In genomic region chr10:59684006-59684405, GRCh38 we compare ENCODE assay signal across 35 cellular contexts. TPM values are rescaled to one million over a fixed set of nuclear protein-coding genes. Genes with fewer than 3 reads are reported as not detected.
"Had no signal": no experiment of that assay in that cellular context is flagged by ENCODE, and none has a peak within 500 bp of the region (broad histone marks: within the 10 kb centered on the region; RNA-seq: fewer than 3 reads in every experiment).

No MANE protein-coding gene starts in this region.

- H3K27me3 ChIP-seq: adrenal gland, breast epithelium, cardiac muscle cell had no signal

- H3K9me3 ChIP-seq: adrenal gland, breast epithelium had no signal

- H3K27ac Mint-ChIP-seq: activated CD4-positive, alpha-beta memory T cell treated with anti-CD3 and anti-CD28 coated beads for 36 hours; activated CD4-positive, alpha-beta T cell treated with anti-CD3 and anti-CD28 coated beads for 36 hours; activated CD4-positive, alpha-beta T cell treated with anti-CD3 and anti-CD28 coated beads, Interleukin-2, amount 10 ng/mL, durations not matched to agents 24 days and 14 days; activated CD8-positive, alpha-beta memory T cell treated with anti-CD3 and anti-CD28 coated beads, Interleukin-2, amount 10 ng/mL, durations not matched to agents 7 days and 5 days; activated CD8-positive, alpha-beta T cell treated with anti-CD3 and anti-CD28 coated beads, Interleukin-2, amount 10 ng/mL, durations not matched to agents 7 days and 5 days; activated naive CD4-positive, alpha-beta T cell treated with anti-CD3 and anti-CD28 coated beads for 36 hours; activated naive CD4-positive, alpha-beta T cell treated with anti-CD3 and anti-CD28 coated beads, Interleukin-2, amount 50 U/mL, for 24 hours; activated naive CD8-positive, alpha-beta T cell treated with anti-CD3 and anti-CD28 coated beads for 36 hours; activated naive CD8-positive, alpha-beta T cell treated with anti-CD3 and anti-CD28 coated beads, Interleukin-2, amount 50 U/mL, for 24 hours; activated T-helper 1 cell treated with anti-CD3 and anti-CD28 coated beads, Interleukin-12 subunit alpha, Interleukin-12 subunit beta, Interleukin-2, Interleukin-4 antibody, amounts not matched to agents 30 ng/mL and 10 ng/mL and 1 ng/mL, durations not matched to agents 14 hours and 24 hours and 36 hours; activated T-helper 2 cell treated with anti-CD3 and anti-CD28 coated beads, Interferon-gamma antibody, Interleukin-2, Interleukin-4, amounts not matched to agents 10 μg/mL and 5 μg/mL and 100 μg/mL, durations not matched to agents 14 hours and 24 hours and 36 hours; effector memory CD8-positive, alpha-beta T cell; T-helper 17 cell; T-helper 2 cell treated with Interferon-gamma antibody and Interleukin-4, amounts not matched to agents 5 μg/mL and 100 μg/mL, for 36 hours had no signal

- H3K27ac ChIP-seq: breast epithelium, cardiac muscle cell had no signal

- H3K4me1 ChIP-seq: breast epithelium had no signal

- H3K27me3 Mint-ChIP-seq: activated CD4-positive, alpha-beta memory T cell treated with anti-CD3 and anti-CD28 coated beads for 36 hours; brain; central memory CD8-positive, alpha-beta T cell had no signal

- ATAC-seq: activated CD4-positive, alpha-beta T cell treated with anti-CD3 and anti-CD28 coated beads for 36 hours; activated CD8-positive, alpha-beta memory T cell treated with anti-CD3 and anti-CD28 coated beads, Interleukin-2, amount 10 ng/mL, durations not matched to agents 7 days and 5 days; activated CD8-positive, alpha-beta T cell treated with anti-CD3 and anti-CD28 coated beads, Interleukin-2, amount 10 ng/mL, durations not matched to agents 7 days and 5 days; activated naive CD8-positive, alpha-beta T cell treated with anti-CD3 and anti-CD28 coated beads, Interleukin-2, amount 50 U/mL, for 24 hours; effector memory CD8-positive, alpha-beta T cell; T-helper 17 cell had no signal

- H3K4me1 Mint-ChIP-seq: activated naive CD4-positive, alpha-beta T cell treated with anti-CD3 and anti-CD28 coated beads, Interleukin-2, amount 50 U/mL, for 24 hours; activated naive CD8-positive, alpha-beta T cell treated with anti-CD3 and anti-CD28 coated beads for 36 hours; activated naive CD8-positive, alpha-beta T cell treated with anti-CD3 and anti-CD28 coated beads, Interleukin-2, amount 50 U/mL, for 24 hours; central memory CD8-positive, alpha-beta T cell; T-helper 17 cell had no signal

- H3K36me3 ChIP-seq: adrenal gland, breast epithelium, cardiac muscle cell had no signal

- H3K36me3 Mint-ChIP-seq: activated CD4-positive, alpha-beta memory T cell treated with anti-CD3 and anti-CD28 coated beads for 36 hours; activated CD8-positive, alpha-beta memory T cell treated with anti-CD3 and anti-CD28 coated beads, Interleukin-2, amount 10 ng/mL, durations not matched to agents 7 days and 5 days; activated naive CD4-positive, alpha-beta T cell treated with anti-CD3 and anti-CD28 coated beads, Interleukin-2, amount 50 U/mL, for 24 hours; activated naive CD8-positive, alpha-beta T cell treated with anti-CD3 and anti-CD28 coated beads for 36 hours had no signal

- DNase-seq: activated CD4-positive, alpha-beta memory T cell treated with anti-CD3 and anti-CD28 coated beads for 36 hours; activated CD4-positive, alpha-beta T cell treated with anti-CD3 and anti-CD28 coated beads for 36 hours; activated CD4-positive, alpha-beta T cell treated with anti-CD3 and anti-CD28 coated beads, Interleukin-2, amount 10 ng/mL, durations not matched to agents 24 days and 14 days; activated CD4-positive, CD25-positive, alpha-beta regulatory T cell; activated CD4-positive, CD25-positive, alpha-beta regulatory T cell treated with anti-CD3 and anti-CD28 coated beads, Interleukin-2, amount 50 U/mL, for 72 hours; activated CD8-positive, alpha-beta memory T cell treated with anti-CD3 and anti-CD28 coated beads, Interleukin-2, amount 10 ng/mL, durations not matched to agents 7 days and 5 days; activated CD8-positive, alpha-beta memory T cell treated with anti-CD3 and anti-CD28 coated beads, Interleukin-2, amount 50 U/mL, for 4 hours; activated CD8-positive, alpha-beta T cell treated with anti-CD3 and anti-CD28 coated beads, Interleukin-2, amount 10 ng/mL, durations not matched to agents 7 days and 5 days; activated effector memory CD4-positive, alpha-beta T cell treated with anti-CD3 and anti-CD28 coated beads, Interleukin-2, amount 50 U/mL, for 16 hours; activated naive CD4-positive, alpha-beta T cell treated with anti-CD3 and anti-CD28 coated beads for 36 hours; activated naive CD8-positive, alpha-beta T cell treated with anti-CD3 and anti-CD28 coated beads for 36 hours; activated naive CD8-positive, alpha-beta T cell treated with anti-CD3 and anti-CD28 coated beads, Interleukin-2, amount 50 U/mL, for 24 hours; activated T-cell treated with anti-CD3 and anti-CD28 coated beads, Interleukin-2, amount 50 U/mL, for 1 hour; activated T-cell treated with anti-CD3 and anti-CD28 coated beads, Interleukin-2, amount 50 U/mL, for 48 hours; adrenal gland; amygdala; aorta; cortex of kidney; dermis blood vessel endothelial cell; effector CD4-positive, alpha-beta T cell; effector memory CD8-positive, alpha-beta T cell; foreskin fibroblast; head of caudate nucleus; T-helper 1 cell; T-helper 17 cell; T1000 had no signal

- H3K4me3 ChIP-seq: adrenal gland, breast epithelium, cardiac muscle cell had no signal

- H3K4me3 Mint-ChIP-seq: activated CD4-positive, alpha-beta memory T cell treated with anti-CD3 and anti-CD28 coated beads for 36 hours; activated CD4-positive, alpha-beta T cell treated with anti-CD3 and anti-CD28 coated beads for 36 hours; activated CD4-positive, alpha-beta T cell treated with anti-CD3 and anti-CD28 coated beads, Interleukin-2, amount 10 ng/mL, durations not matched to agents 24 days and 14 days; activated CD8-positive, alpha-beta memory T cell treated with anti-CD3 and anti-CD28 coated beads, Interleukin-2, amount 10 ng/mL, durations not matched to agents 7 days and 5 days; activated CD8-positive, alpha-beta T cell treated with anti-CD3 and anti-CD28 coated beads, Interleukin-2, amount 10 ng/mL, durations not matched to agents 7 days and 5 days; activated naive CD4-positive, alpha-beta T cell treated with anti-CD3 and anti-CD28 coated beads for 36 hours; activated naive CD4-positive, alpha-beta T cell treated with anti-CD3 and anti-CD28 coated beads, Interleukin-2, amount 50 U/mL, for 24 hours; activated naive CD8-positive, alpha-beta T cell treated with anti-CD3 and anti-CD28 coated beads for 36 hours; activated naive CD8-positive, alpha-beta T cell treated with anti-CD3 and anti-CD28 coated beads, Interleukin-2, amount 50 U/mL, for 24 hours; activated T-helper 1 cell treated with anti-CD3 and anti-CD28 coated beads, Interleukin-12 subunit alpha, Interleukin-12 subunit beta, Interleukin-2, Interleukin-4 antibody, amounts not matched to agents 30 ng/mL and 10 ng/mL and 1 ng/mL, durations not matched to agents 14 hours and 24 hours and 36 hours; brain; central memory CD8-positive, alpha-beta T cell; effector memory CD8-positive, alpha-beta T cell; T-helper 17 cell; T-helper 2 cell treated with Interferon-gamma antibody and Interleukin-4, amounts not matched to agents 5 μg/mL and 100 μg/mL, for 36 hours had no signal

- H3K9me3 Mint-ChIP-seq: activated CD4-positive, alpha-beta memory T cell treated with anti-CD3 and anti-CD28 coated beads for 36 hours; activated CD4-positive, alpha-beta T cell treated with anti-CD3 and anti-CD28 coated beads, Interleukin-2, amount 10 ng/mL, durations not matched to agents 24 days and 14 days; activated naive CD4-positive, alpha-beta T cell treated with anti-CD3 and anti-CD28 coated beads for 36 hours; activated naive CD4-positive, alpha-beta T cell treated with anti-CD3 and anti-CD28 coated beads, Interleukin-2, amount 50 U/mL, for 24 hours; activated naive CD8-positive, alpha-beta T cell treated with anti-CD3 and anti-CD28 coated beads for 36 hours; activated naive CD8-positive, alpha-beta T cell treated with anti-CD3 and anti-CD28 coated beads, Interleukin-2, amount 50 U/mL, for 24 hours; activated T-helper 1 cell treated with anti-CD3 and anti-CD28 coated beads, Interleukin-12 subunit alpha, Interleukin-12 subunit beta, Interleukin-2, Interleukin-4 antibody, amounts not matched to agents 30 ng/mL and 10 ng/mL and 1 ng/mL, durations not matched to agents 14 hours and 24 hours and 36 hours; activated T-helper 2 cell treated with anti-CD3 and anti-CD28 coated beads, Interferon-gamma antibody, Interleukin-2, Interleukin-4, amounts not matched to agents 10 μg/mL and 5 μg/mL and 100 μg/mL, durations not matched to agents 14 hours and 24 hours and 36 hours; brain; central memory CD8-positive, alpha-beta T cell; effector memory CD8-positive, alpha-beta T cell; T-helper 2 cell treated with Interferon-gamma antibody and Interleukin-4, amounts not matched to agents 5 μg/mL and 100 μg/mL, for 36 hours had no signal

RNA-seq across cellular contexts. Expression of gene SLC16A9, which starts 25.6 kb away (rescaled TPM):
- total RNA-seq: endothelial cell of umbilical vein had no signal
